16 cellular contexts compared by ENCODE assay signal in the genomic region with DNA sequence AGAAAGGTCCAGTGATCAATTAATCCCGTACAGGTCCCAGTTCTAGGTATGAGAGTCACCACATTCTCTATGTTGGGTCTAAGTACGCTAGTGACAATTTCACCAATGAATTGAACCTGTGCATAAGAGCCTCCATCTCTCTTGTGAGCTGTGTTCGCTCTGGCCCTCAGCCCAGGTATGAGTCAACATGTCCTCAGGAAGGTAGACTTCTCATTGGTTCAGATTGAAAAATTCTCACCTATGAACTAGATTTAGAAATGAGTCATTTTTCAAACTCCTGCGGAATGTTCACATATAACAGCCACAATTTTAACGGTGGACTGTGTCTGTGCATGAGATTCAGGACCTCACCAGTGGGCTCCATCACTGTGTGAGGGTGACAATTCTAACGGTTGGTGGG. TPM values are rescaled to one million over a fixed set of nuclear protein-coding genes. Genes with fewer than 3 reads are reported as not detected.
DNase-seq lines count a peak whose midpoint lies in the region; ATAC-seq and TF ChIP-seq lines count a peak whose summit lies in the region.
"Had no signal": no experiment of that assay in that cellular context is flagged by ENCODE, and none has a peak within 500 bp of the region (broad histone marks: within the 10 kb centered on the region; RNA-seq: fewer than 3 reads in every experiment).

No MANE protein-coding gene starts in this region.

- H3K27ac ChIP-seq in aorta (ENCODE audit: low read depth in 1 of 2, low read length in 2 of 2): no peak overlapping the region
- H3K27ac ChIP-seq: HL-60, stomach had no signal

- H3K9me3 Mint-ChIP-seq in activated naive CD8-positive, alpha-beta T cell (ENCODE audit: low read depth): no peaks in the 10 kb centered on the region
- peaks cover 4% of the 10 kb centered on the region for H3K9me3 Mint-ChIP-seq in activated naive CD8-positive, alpha-beta T cell treated with anti-CD3 and anti-CD28 coated beads for 36 hours
- H3K9me3 Mint-ChIP-seq in CD14-positive monocyte: peaks cover 0 to 19% (median 13%) of the 10 kb centered on the region in 7 donors
- H3K9me3 Mint-ChIP-seq: naive B cell had no signal

- H3K27me3 Mint-ChIP-seq in activated naive CD8-positive, alpha-beta T cell: no peaks in the 10 kb centered on the region
- no peaks in the 10 kb centered on the region for H3K27me3 Mint-ChIP-seq in activated naive CD8-positive, alpha-beta T cell treated with anti-CD3 and anti-CD28 coated beads for 36 hours
- peaks cover 0 to 2% (median 0%) of the 10 kb centered on the region in 3 donors for H3K27me3 Mint-ChIP-seq in CD14-positive monocyte (ENCODE audit: low read depth in 3 of 3)
- H3K27me3 Mint-ChIP-seq: naive B cell had no signal

- WGBS in aorta, 2 donors: 78 to 92% methylated on average over 6 of the region's 6 CpGs

- H3K4me1 ChIP-seq in aorta (ENCODE audit: control insufficient read depth in 1 of 2, insufficient read depth in 2 of 2, low read length in 2 of 2): no peaks in the 10 kb centered on the region

- H3K36me3 ChIP-seq in aorta (ENCODE audit: control insufficient read depth in 1 of 2, insufficient read depth in 2 of 2, low read length in 1 of 2): peaks cover 0 to 7% of the 10 kb centered on the region in 2 donors

- intact Hi-C loops in CD14-positive monocyte (cut with micrococcal nuclease) (no loop called here), aorta (cut with DNase I) (no loop called here)

- H3K36me3 Mint-ChIP-seq in activated naive CD8-positive, alpha-beta T cell: peaks cover 8% of the 10 kb centered on the region
- H3K36me3 Mint-ChIP-seq in activated naive CD8-positive, alpha-beta T cell treated with anti-CD3 and anti-CD28 coated beads for 36 hours: peaks cover 63% of the 10 kb centered on the region
- peaks cover 20 to 44% of the 10 kb centered on the region in 2 donors for H3K36me3 Mint-ChIP-seq in CD14-positive monocyte

- DNase-seq in activated naive CD8-positive, alpha-beta T cell treated with anti-CD3 and anti-CD28 coated beads for 36 hours: no peak
- DNase-seq in NCI-H2196 treated with DMSO at 0.1 percent for 48 hours (lab: John Stamatoyannopoulos, UW; ENCODE audit: unreplicated experiment): peak; percentile 12
- DNase-seq in epithelial cell of proximal tubule (ENCODE audit: low read depth): peak; percentile 31
- peak; percentile 54 for DNase-seq in retinal pigment epithelial cell (ENCODE audit: low read depth)
- DNase-seq in CD14-positive monocyte (ENCODE audit: low spot score): no peak
- no peak for DNase-seq in aorta
- DNase-seq in NCI-H1417 treated with DMSO at 0.1 percent for 48 hours (lab: John Stamatoyannopoulos, UW): no peak
- DNase-seq: activated CD4-positive, alpha-beta T cell treated with anti-CD3 and anti-CD28 coated beads, Interleukin-2, amount 50 U/mL, for 1 hour; DMS153; KBM-7; naive B cell; NCI-H1105 treated with DMSO at 0.1 percent for 48 hours; NCI-H510A; stomach had no signal

- H3K4me3 Mint-ChIP-seq in activated naive CD8-positive, alpha-beta T cell: no peak overlapping the region
- no peak overlapping the region for H3K4me3 Mint-ChIP-seq in activated naive CD8-positive, alpha-beta T cell treated with anti-CD3 and anti-CD28 coated beads for 36 hours
- no peak overlapping the region for H3K4me3 Mint-ChIP-seq in CD14-positive monocyte

- no peak for ATAC-seq in aorta (ENCODE audit: low FRiP score)

- H3K4me3 ChIP-seq in epithelial cell of proximal tubule (ENCODE audit: low read depth, low read length) (no peak overlapping the region), retinal pigment epithelial cell (ENCODE audit: low read length) (no peak overlapping the region), aorta (ENCODE audit: low read length in 2 of 2) (no peak overlapping the region)
- H3K4me3 ChIP-seq: stomach had no signal

- no peaks in the 10 kb centered on the region for H3K9me3 ChIP-seq in aorta (ENCODE audit: control insufficient read depth, low read length)
- H3K9me3 ChIP-seq: stomach had no signal

- peak overlapping the region; percentile 50 for H3K27ac Mint-ChIP-seq in activated naive CD8-positive, alpha-beta T cell
- no peak overlapping the region for H3K27ac Mint-ChIP-seq in activated naive CD8-positive, alpha-beta T cell treated with anti-CD3 and anti-CD28 coated beads for 36 hours
- no peak overlapping the region for H3K27ac Mint-ChIP-seq in CD14-positive monocyte

- no peak for TF ChIP-seq CTCF in epithelial cell of proximal tubule (conservative IDR thresholded peaks at IDR 0.05; ENCODE audit: low read depth, low read length)
- TF ChIP-seq CTCF in retinal pigment epithelial cell (conservative IDR thresholded peaks at IDR 0.05; ENCODE audit: low read depth, low read length): no peak
- TF ChIP-seq CTCF in CD14-positive monocyte (IDR thresholded peaks at IDR 0.05): no peak

- H3K4me1 Mint-ChIP-seq in activated naive CD8-positive, alpha-beta T cell (ENCODE audit: low read depth): peaks cover 32% of the 10 kb centered on the region
- H3K4me1 Mint-ChIP-seq in activated naive CD8-positive, alpha-beta T cell treated with anti-CD3 and anti-CD28 coated beads for 36 hours: peaks cover 31% of the 10 kb centered on the region
- H3K4me1 Mint-ChIP-seq in CD14-positive monocyte: peaks cover 11% of the 10 kb centered on the region

- no peaks in the 10 kb centered on the region for H3K27me3 ChIP-seq in aorta (ENCODE audit: control insufficient read depth in 1 of 2, insufficient read depth in 2 of 2, low read length in 1 of 2)
- H3K27me3 ChIP-seq: stomach had no signal

RNA-seq across cellular contexts. Expression of gene ZNF43, which starts 12.7 kb away (rescaled TPM):
- 10 to 100 TPM; 26.0 to 26.5 TPM for total RNA-seq in activated naive CD8-positive, alpha-beta T cell treated with anti-CD3 and anti-CD28 coated beads for 36 hours
- 10.9 and 11.2 TPM in 2 replicates for total RNA-seq in epithelial cell of proximal tubule
- 1 to 10 TPM; 1.1 to 3.0 TPM for polyA plus RNA-seq in CD14-positive monocyte
- 10 to 100 TPM; 15.1 to 26.3 TPM for total RNA-seq in aorta
- 1 to 10 TPM in 1 of 2 donors, under 1 TPM in 1; 0.88 to 4.0 TPM for polyA plus RNA-seq in aorta

Comparison
In these comparisons a context has a peak if more than half of its experiments do, and no peak if none do; other contexts are left out.
1. DNase-seq: peak in NCI-H2196 treated with DMSO at 0.1 percent for 48 hours (single experiment), epithelial cell of proximal tubule (single experiment) and retinal pigment epithelial cell (single experiment); none in activated naive CD8-positive, alpha-beta T cell treated with anti-CD3 and anti-CD28 coated beads for 36 hours (single experiment), CD14-positive monocyte (single experiment), aorta (0 of 2) and NCI-H1417 treated with DMSO at 0.1 percent for 48 hours (single experiment).